Comparison of ENCODE assay signal across 9 cellular contexts in the genomic region with DNA sequence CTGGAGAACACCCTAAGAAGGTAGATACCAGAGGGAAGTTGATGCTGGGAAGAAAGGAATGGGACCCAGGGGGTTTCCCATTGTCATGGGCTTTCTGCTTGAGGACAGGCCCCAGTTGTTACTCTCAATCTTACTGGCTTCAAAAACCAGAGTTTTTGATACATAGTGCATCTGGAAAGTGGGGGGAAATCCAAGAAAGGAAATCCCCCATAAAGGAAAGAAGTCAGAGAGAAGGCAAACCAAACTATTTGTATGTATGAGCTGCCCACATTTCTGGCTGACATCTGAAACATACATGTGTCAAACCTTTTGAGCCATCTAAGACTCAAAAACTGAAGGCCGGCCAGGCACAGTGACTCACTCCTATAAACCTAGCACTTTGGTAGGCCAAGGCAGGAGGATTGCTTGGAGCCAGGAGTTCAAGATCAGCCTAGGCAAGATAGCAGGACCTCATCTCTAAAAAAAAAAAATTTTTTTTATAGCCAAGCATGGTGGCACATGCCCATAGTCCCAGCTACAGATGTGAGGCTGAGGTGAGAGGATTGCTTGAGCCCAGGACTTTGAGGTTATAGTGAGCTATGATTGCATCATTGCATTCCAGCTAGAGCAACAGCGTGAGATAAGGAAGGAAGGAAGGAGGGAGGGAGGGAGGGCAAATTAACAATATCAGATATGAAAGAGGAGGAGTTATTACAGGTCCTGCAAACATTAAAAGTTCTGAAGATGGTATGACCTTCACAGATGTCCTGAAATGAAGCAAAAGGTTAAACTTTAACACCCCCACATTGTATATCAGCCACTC. TPM values are rescaled to one million over a fixed set of nuclear protein-coding genes. Genes with fewer than 3 reads are reported as not detected.
A peak's percentile ranks its signal among the peaks of the same experiment; 100 is the strongest.
DNase-seq lines count a peak whose midpoint lies in the region; ATAC-seq, FAIRE-seq and TF ChIP-seq lines count a peak whose summit lies in the region.
"Had no signal": no experiment of that assay in that cellular context is flagged by ENCODE, and none has a peak within 500 bp of the region (broad histone marks: within the 10 kb centered on the region; RNA-seq: fewer than 3 reads in every experiment).

No MANE protein-coding gene starts in this region.

- H3K36me3 Mint-ChIP-seq in Calu3 (ENCODE audit: insufficient read depth, unreplicated experiment) (peaks cover 4% of the 10 kb centered on the region), astrocyte (ENCODE audit: low read depth, unreplicated experiment) (no peaks in the 10 kb centered on the region)

- H3K4me1 Mint-ChIP-seq in Calu3 (ENCODE audit: low read depth, unreplicated experiment) (peaks cover 18% of the 10 kb centered on the region), astrocyte (ENCODE audit: low read depth, unreplicated experiment) (peaks cover 4% of the 10 kb centered on the region)

- H3K9ac ChIP-seq in astrocyte (ENCODE audit: low read length) (no peak overlapping the region), PC-3 (ENCODE audit: low read length) (no peak overlapping the region)

- H3K4me2 ChIP-seq in astrocyte (ENCODE audit: low read length) (no peak overlapping the region), PC-3 (ENCODE audit: low read length) (no peak overlapping the region)

- H4K20me1 ChIP-seq in astrocyte (ENCODE audit: insufficient read depth, low read length) (no peaks in the 10 kb centered on the region), PC-3 (ENCODE audit: low read length) (no peaks in the 10 kb centered on the region)

- H3K79me2 ChIP-seq in astrocyte (ENCODE audit: insufficient read depth, low read length) (no peaks in the 10 kb centered on the region), PC-3 (ENCODE audit: low read length) (no peaks in the 10 kb centered on the region)

- no peaks in the 10 kb centered on the region for H3F3A ChIP-seq in PC-3 (ENCODE audit: low read length, unreplicated experiment)

- no peaks in the 10 kb centered on the region for H3K9me2 ChIP-seq in PC-3 (replicated peaks; ENCODE audit: low read length)

- H2AFZ ChIP-seq in astrocyte (ENCODE audit: low read depth, low read length) (no peak overlapping the region), PC-3 (ENCODE audit: low read length) (no peak overlapping the region)

- no peaks in the 10 kb centered on the region for H3K27me3 Mint-ChIP-seq in Calu3 (ENCODE audit: unreplicated experiment)
- H3K27me3 Mint-ChIP-seq in astrocyte (ENCODE audit: low read depth, unreplicated experiment): no peaks in the 10 kb centered on the region

- DNase-seq in Calu3: no peak
- DNase-seq in astrocyte (ENCODE audit: low read depth): peak; percentile 32
- no peak for DNase-seq in prostate gland (ENCODE audit: low spot score)
- no peak for DNase-seq in NCI-H774 (lab: John Stamatoyannopoulos, UW)
- DNase-seq in anterior cingulate cortex (lab: John Stamatoyannopoulos, UW): no peak
- no peak for DNase-seq in PC-3
- DNase-seq: SW 1271 had no signal

- peak; percentile 70 for ATAC-seq in GM19395 (IDR thresholded peaks at IDR 0.05; ENCODE audit: unreplicated experiment)
- ATAC-seq in HG03354 (IDR thresholded peaks at IDR 0.05; ENCODE audit: poor library complexity, severe bottlenecking, unreplicated experiment): peak; percentile 75
- no peak for ATAC-seq in PC-3

- intact Hi-C loops in Calu3 (cut with micrococcal nuclease; ENCODE audit: unreplicated experiment): no loop called here
- intact Hi-C loops in prostate gland (cut with DNase I): no loop called here
- intact Hi-C loops in PC-3 (cut with micrococcal nuclease): no loop called here

- H3K4me3 ChIP-seq in astrocyte (ENCODE audit: insufficient read depth, low read depth, low read length) (no peak overlapping the region), prostate gland (no peak overlapping the region), PC-3 (ENCODE audit: low read length) (no peak overlapping the region)

- no peak for TF ChIP-seq CTCF in Calu3 (IDR thresholded peaks at IDR 0.05; ENCODE audit: unreplicated experiment)
- no peak for TF ChIP-seq CTCF in astrocyte (IDR thresholded peaks at IDR 0.05; ENCODE audit: insufficient read depth, low read depth, low read length)
- TF ChIP-seq CTCF in prostate gland (IDR thresholded peaks at IDR 0.05): no peak
- no peak for TF ChIP-seq CTCF in PC-3 (conservative IDR thresholded peaks at IDR 0.05; ENCODE audit: low read depth, low read length)

- no peaks in the 10 kb centered on the region for H3K36me3 ChIP-seq in astrocyte (ENCODE audit: insufficient read depth, low read length)
- H3K36me3 ChIP-seq in prostate gland: no peaks in the 10 kb centered on the region
- H3K36me3 ChIP-seq in PC-3 (ENCODE audit: low read depth, low read length): no peaks in the 10 kb centered on the region

- POLR2A ChIA-PET in PC-3 (lab: Charles Lee; ENCODE audit: unreplicated experiment): no interaction called here

- H3K9me3 ChIP-seq in astrocyte (ENCODE audit: insufficient read depth, low read depth, low read length) (no peaks in the 10 kb centered on the region), prostate gland (no peaks in the 10 kb centered on the region), PC-3 (ENCODE audit: low read length) (no peaks in the 10 kb centered on the region)

- no peaks in the 10 kb centered on the region for H3K4me1 ChIP-seq in astrocyte (ENCODE audit: insufficient read depth, low read length)
- H3K4me1 ChIP-seq in prostate gland (replicated peaks): no peaks in the 10 kb centered on the region
- H3K4me1 ChIP-seq in PC-3 (ENCODE audit: insufficient read depth, low read length): no peaks in the 10 kb centered on the region

- H3K4me3 Mint-ChIP-seq in Calu3 (ENCODE audit: low read depth, unreplicated experiment) (no peak overlapping the region), astrocyte (ENCODE audit: unreplicated experiment) (no peak overlapping the region)

- H3K9me3 Mint-ChIP-seq in Calu3 (ENCODE audit: low read depth, unreplicated experiment) (no peaks in the 10 kb centered on the region), astrocyte (ENCODE audit: unreplicated experiment) (no peaks in the 10 kb centered on the region)

- no peak for TF ChIP-seq POLR2A in prostate gland (IDR thresholded peaks at IDR 0.05)

- no peak overlapping the region for H3K27ac ChIP-seq in astrocyte (ENCODE audit: low read depth, low read length)
- H3K27ac ChIP-seq in prostate gland: no peak overlapping the region
- no peak overlapping the region for H3K27ac ChIP-seq in PC-3 (ENCODE audit: low read length)

- 65% methylated on average over 2 of the region's 2 CpGs for WGBS in prostate gland

- peak overlapping the region; percentile 40 for H3K27ac Mint-ChIP-seq in Calu3 (ENCODE audit: unreplicated experiment)
- peak overlapping the region; percentile 28 for H3K27ac Mint-ChIP-seq in astrocyte (ENCODE audit: unreplicated experiment)

- CTCF ChIA-PET in Calu3 (lab: Charles Lee) (interaction anchor here (0.6 to 0.9 kb wide), 5 partner anchors 16 to 960 kb away, joined by 3 to 4 read pairs (median 3); no protein-coding TSS in a partner anchor), PC-3 (lab: Charles Lee) (interaction anchor here (0.6 kb wide), 1 partner anchor 115 kb away, joined by 3 read pairs; no protein-coding TSS in a partner anchor)

- H3K27me3 ChIP-seq in astrocyte (ENCODE audit: insufficient read depth, low read length): peaks cover 5% of the 10 kb centered on the region
- H3K27me3 ChIP-seq in prostate gland (replicated peaks; ENCODE audit: insufficient read depth): no peaks in the 10 kb centered on the region
- H3K27me3 ChIP-seq in PC-3 (ENCODE audit: low read length): no peaks in the 10 kb centered on the region

- BruUV-seq in Calu3 (replicated peaks; lab: Mats Ljungman, UMichigan): no TSS peak
- no TSS peak for BruUV-seq in PC-3 (replicated peaks; lab: Mats Ljungman, UMichigan)

- FAIRE-seq in astrocyte (lab: Jason Lieb, UNC): no peak

RNA-seq across cellular contexts. Expression of a gene that starts 6.7 kb away (rescaled TPM):
- 101 and 109 TPM in 2 replicates for total RNA-seq in Calu3 (2022)
- total RNA-seq in astrocyte: 47.0 and 50.1 TPM in 2 replicates
- 10 to 100 TPM; 47.9 to 57.5 TPM for total RNA-seq in prostate gland
- 65.8 and 82.0 TPM in 2 replicates for total RNA-seq in PC-3 (2014; rRNA removed)

RNA-seq across cellular contexts. Expression of a gene that starts 22.5 kb away (rescaled TPM):
- total RNA-seq in Calu3 (2022) (29.8 and 36.4 TPM in 2 replicates), astrocyte (48.9 and 55.7 TPM in 2 replicates), prostate gland (10 to 100 TPM; 30.2 to 39.7 TPM), PC-3 (2014; rRNA removed) (27.6 and 33.9 TPM in 2 replicates)
